8 cellular contexts compared by ENCODE assay signal in the genomic region with DNA sequence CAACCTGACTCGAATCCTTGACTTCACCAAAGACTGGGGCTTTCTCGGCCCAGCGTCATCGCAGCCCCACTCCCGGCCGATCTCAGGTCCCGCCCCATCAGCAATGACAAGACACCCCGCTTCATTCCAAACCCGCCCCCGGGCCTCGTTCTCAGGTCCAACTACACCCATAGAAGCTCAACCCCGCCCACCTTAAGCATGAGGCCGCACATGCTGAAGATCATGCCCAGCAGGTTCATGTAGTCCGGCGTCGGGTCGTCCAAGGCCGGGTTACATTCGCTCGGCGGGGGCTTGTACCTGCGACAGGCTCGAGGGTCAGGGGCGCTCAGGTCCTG. TPM values are rescaled to one million over a fixed set of nuclear protein-coding genes. Genes with fewer than 3 reads are reported as not detected.
DNase-seq lines count a peak whose midpoint lies in the region; ATAC-seq and TF ChIP-seq lines count a peak whose summit lies in the region.

No MANE protein-coding gene starts in this region.

- ATAC-seq in SK-N-SH treated with all-trans-retinoic acid at 6 μM for 48 hours, result peak; percentile 33
- no peak for ATAC-seq in activated naive CD8-positive, alpha-beta T cell treated with anti-CD3 and anti-CD28 coated beads, Interleukin-2, amount 50 U/mL, for 24 hours
- peak; percentile 8 to 21 for ATAC-seq in left cardiac atrium
- no peak for ATAC-seq in GM21723 (IDR thresholded peaks at IDR 0.05; ENCODE audit: unreplicated experiment)

- H3K36me3 Mint-ChIP-seq in activated naive CD8-positive, alpha-beta T cell treated with anti-CD3 and anti-CD28 coated beads, Interleukin-2, amount 50 U/mL, for 24 hours (ENCODE audit: low read depth), result peaks cover 20% of the 10 kb centered on the region

- peaks cover 56% of the 10 kb centered on the region for H3K4me1 Mint-ChIP-seq in activated naive CD8-positive, alpha-beta T cell treated with anti-CD3 and anti-CD28 coated beads, Interleukin-2, amount 50 U/mL, for 24 hours

- DNase-seq in NCI-H146 (lab: John Stamatoyannopoulos, UW) (peak; percentile 71), NCI-H146 treated with DMSO at 0.1 percent for 48 hours (lab: John Stamatoyannopoulos, UW; ENCODE audit: unreplicated experiment) (no peak), left cardiac atrium (peak; percentile 73), posterior vena cava (ENCODE audit: low spot score) (peak; percentile 87), NCI-H524 treated with DMSO at 0.1 percent for 48 hours (lab: John Stamatoyannopoulos, UW) (no peak)
- DNase-seq in activated naive CD8-positive, alpha-beta T cell treated with anti-CD3 and anti-CD28 coated beads, Interleukin-2, amount 50 U/mL, for 24 hours, result peak; percentile 67

- H3K27me3 Mint-ChIP-seq in activated naive CD8-positive, alpha-beta T cell treated with anti-CD3 and anti-CD28 coated beads, Interleukin-2, amount 50 U/mL, for 24 hours, result no peaks in the 10 kb centered on the region

- no peaks in the 10 kb centered on the region for H3K9me3 Mint-ChIP-seq in activated naive CD8-positive, alpha-beta T cell treated with anti-CD3 and anti-CD28 coated beads, Interleukin-2, amount 50 U/mL, for 24 hours

- H3K27ac Mint-ChIP-seq in activated naive CD8-positive, alpha-beta T cell treated with anti-CD3 and anti-CD28 coated beads, Interleukin-2, amount 50 U/mL, for 24 hours, result peak overlapping the region; percentile 98

- intact Hi-C loops in left cardiac atrium (cut with DNase I), result loop anchor here in 1 of 2 donors (10.0 kb wide), 1 partner anchor 104 kb away; no protein-coding TSS in a partner anchor
- intact Hi-C loops in posterior vena cava (cut with DNase I), result no loop called here

- H3K4me3 Mint-ChIP-seq in activated naive CD8-positive, alpha-beta T cell treated with anti-CD3 and anti-CD28 coated beads, Interleukin-2, amount 50 U/mL, for 24 hours, result peak overlapping the region; percentile 96

TF ChIP-seq in SK-N-SH treated with all-trans-retinoic acid at 6 μM for 48 hours, 23 proteins besides CTCF, POLR2A, EP300 and RAD21:
- TF ChIP-seq TCF4 (CRISPR knock-in tag; IDR thresholded peaks at IDR 0.05; ENCODE audit: borderline replicate concordance), result no peak
- TF ChIP-seq, protein P1, sequence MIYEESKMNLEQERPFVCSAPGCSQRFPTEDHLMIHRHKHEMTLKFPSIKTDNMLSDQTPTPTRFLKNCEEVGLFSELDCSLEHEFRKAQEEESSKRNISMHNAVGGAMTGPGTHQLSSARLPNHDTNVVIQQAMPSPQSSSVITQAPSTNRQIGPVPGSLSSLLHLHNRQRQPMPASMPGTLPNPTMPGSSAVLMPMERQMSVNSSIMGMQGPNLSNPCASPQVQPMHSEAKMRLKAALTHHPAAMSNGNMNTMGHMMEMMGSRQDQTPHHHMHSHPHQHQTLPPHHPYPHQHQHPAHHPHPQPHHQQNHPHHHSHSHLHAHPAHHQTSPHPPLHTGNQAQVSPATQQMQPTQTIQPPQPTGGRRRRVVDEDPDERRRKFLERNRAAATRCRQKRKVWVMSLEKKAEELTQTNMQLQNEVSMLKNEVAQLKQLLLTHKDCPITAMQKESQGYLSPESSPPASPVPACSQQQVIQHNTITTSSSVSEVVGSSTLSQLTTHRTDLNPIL (CRISPR knock-in tag; IDR thresholded peaks at IDR 0.05; ENCODE audit: low read depth), result no peak
- TF ChIP-seq, protein P2, sequence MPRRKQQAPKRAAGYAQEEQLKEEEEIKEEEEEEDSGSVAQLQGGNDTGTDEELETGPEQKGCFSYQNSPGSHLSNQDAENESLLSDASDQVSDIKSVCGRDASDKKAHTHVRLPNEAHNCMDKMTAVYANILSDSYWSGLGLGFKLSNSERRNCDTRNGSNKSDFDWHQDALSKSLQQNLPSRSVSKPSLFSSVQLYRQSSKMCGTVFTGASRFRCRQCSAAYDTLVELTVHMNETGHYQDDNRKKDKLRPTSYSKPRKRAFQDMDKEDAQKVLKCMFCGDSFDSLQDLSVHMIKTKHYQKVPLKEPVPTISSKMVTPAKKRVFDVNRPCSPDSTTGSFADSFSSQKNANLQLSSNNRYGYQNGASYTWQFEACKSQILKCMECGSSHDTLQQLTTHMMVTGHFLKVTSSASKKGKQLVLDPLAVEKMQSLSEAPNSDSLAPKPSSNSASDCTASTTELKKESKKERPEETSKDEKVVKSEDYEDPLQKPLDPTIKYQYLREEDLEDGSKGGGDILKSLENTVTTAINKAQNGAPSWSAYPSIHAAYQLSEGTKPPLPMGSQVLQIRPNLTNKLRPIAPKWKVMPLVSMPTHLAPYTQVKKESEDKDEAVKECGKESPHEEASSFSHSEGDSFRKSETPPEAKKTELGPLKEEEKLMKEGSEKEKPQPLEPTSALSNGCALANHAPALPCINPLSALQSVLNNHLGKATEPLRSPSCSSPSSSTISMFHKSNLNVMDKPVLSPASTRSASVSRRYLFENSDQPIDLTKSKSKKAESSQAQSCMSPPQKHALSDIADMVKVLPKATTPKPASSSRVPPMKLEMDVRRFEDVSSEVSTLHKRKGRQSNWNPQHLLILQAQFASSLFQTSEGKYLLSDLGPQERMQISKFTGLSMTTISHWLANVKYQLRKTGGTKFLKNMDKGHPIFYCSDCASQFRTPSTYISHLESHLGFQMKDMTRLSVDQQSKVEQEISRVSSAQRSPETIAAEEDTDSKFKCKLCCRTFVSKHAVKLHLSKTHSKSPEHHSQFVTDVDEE (CRISPR knock-in tag; IDR thresholded peaks at IDR 0.05), result no peak
- TF ChIP-seq BACH2 (CRISPR knock-in tag; IDR thresholded peaks at IDR 0.05; ENCODE audit: borderline replicate concordance), result no peak
- no peak for TF ChIP-seq ZFP30 (CRISPR knock-in tag; IDR thresholded peaks at IDR 0.05)
- no peak for TF ChIP-seq SNAI2 (CRISPR knock-in tag; IDR thresholded peaks at IDR 0.05)
- TF ChIP-seq, protein P3, sequence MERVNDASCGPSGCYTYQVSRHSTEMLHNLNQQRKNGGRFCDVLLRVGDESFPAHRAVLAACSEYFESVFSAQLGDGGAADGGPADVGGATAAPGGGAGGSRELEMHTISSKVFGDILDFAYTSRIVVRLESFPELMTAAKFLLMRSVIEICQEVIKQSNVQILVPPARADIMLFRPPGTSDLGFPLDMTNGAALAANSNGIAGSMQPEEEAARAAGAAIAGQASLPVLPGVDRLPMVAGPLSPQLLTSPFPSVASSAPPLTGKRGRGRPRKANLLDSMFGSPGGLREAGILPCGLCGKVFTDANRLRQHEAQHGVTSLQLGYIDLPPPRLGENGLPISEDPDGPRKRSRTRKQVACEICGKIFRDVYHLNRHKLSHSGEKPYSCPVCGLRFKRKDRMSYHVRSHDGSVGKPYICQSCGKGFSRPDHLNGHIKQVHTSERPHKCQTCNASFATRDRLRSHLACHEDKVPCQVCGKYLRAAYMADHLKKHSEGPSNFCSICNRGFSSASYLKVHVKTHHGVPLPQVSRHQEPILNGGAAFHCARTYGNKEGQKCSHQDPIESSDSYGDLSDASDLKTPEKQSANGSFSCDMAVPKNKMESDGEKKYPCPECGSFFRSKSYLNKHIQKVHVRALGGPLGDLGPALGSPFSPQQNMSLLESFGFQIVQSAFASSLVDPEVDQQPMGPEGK (CRISPR knock-in tag; IDR thresholded peaks at IDR 0.05; ENCODE audit: borderline replicate concordance), result no peak
- no peak for TF ChIP-seq OSR1 (CRISPR knock-in tag; IDR thresholded peaks at IDR 0.05)
- no peak for TF ChIP-seq GLIS3 (CRISPR knock-in tag; IDR thresholded peaks at IDR 0.05)
- no peak for TF ChIP-seq ARNTL (CRISPR knock-in tag; IDR thresholded peaks at IDR 0.05; ENCODE audit: borderline replicate concordance, low read depth)
- TF ChIP-seq, protein P4, sequence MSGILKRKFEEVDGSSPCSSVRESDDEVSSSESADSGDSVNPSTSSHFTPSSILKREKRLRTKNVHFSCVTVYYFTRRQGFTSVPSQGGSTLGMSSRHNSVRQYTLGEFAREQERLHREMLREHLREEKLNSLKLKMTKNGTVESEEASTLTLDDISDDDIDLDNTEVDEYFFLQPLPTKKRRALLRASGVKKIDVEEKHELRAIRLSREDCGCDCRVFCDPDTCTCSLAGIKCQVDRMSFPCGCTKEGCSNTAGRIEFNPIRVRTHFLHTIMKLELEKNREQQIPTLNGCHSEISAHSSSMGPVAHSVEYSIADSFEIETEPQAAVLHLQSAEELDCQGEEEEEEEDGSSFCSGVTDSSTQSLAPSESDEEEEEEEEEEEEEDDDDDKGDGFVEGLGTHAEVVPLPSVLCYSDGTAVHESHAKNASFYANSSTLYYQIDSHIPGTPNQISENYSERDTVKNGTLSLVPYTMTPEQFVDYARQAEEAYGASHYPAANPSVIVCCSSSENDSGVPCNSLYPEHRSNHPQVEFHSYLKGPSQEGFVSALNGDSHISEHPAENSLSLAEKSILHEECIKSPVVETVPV (CRISPR knock-in tag; IDR thresholded peaks at IDR 0.05), result no peak
- TF ChIP-seq, protein P5, sequence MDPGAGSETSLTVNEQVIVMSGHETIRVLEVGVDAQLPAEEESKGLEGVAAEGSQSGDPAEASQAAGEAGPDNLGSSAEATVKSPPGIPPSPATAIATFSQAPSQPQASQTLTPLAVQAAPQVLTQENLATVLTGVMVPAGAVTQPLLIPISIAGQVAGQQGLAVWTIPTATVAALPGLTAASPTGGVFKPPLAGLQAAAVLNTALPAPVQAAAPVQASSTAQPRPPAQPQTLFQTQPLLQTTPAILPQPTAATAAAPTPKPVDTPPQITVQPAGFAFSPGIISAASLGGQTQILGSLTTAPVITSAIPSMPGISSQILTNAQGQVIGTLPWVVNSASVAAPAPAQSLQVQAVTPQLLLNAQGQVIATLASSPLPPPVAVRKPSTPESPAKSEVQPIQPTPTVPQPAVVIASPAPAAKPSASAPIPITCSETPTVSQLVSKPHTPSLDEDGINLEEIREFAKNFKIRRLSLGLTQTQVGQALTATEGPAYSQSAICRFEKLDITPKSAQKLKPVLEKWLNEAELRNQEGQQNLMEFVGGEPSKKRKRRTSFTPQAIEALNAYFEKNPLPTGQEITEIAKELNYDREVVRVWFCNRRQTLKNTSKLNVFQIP (CRISPR knock-in tag; IDR thresholded peaks at IDR 0.05; ENCODE audit: borderline replicate concordance, low read depth), result no peak
- TF ChIP-seq ZC3H10 (CRISPR knock-in tag; IDR thresholded peaks at IDR 0.05), result no peak
- no peak for TF ChIP-seq ZNF8 (CRISPR knock-in tag; IDR thresholded peaks at IDR 0.05)
- TF ChIP-seq ZFP3 (CRISPR knock-in tag; IDR thresholded peaks at IDR 0.05), result no peak
TF ChIP-seq in SK-N-SH treated with all-trans-retinoic acid at 6 μM for 48 hours: peak in this region for 0.

RNA-seq across cellular contexts. Expression of a gene that starts 2.3 kb away (rescaled TPM):
- total RNA-seq in left cardiac atrium (1 to 10 TPM; 7.8 to 8.0 TPM), posterior vena cava (1 to 10 TPM; 6.7 to 6.9 TPM)

RNA-seq across cellular contexts. Expression of a gene that starts 2.4 kb away (rescaled TPM):
- total RNA-seq in left cardiac atrium (10 to 100 TPM; 42.1 to 55.8 TPM), posterior vena cava (10 to 100 TPM; 57.2 to 95.8 TPM)

RNA-seq across cellular contexts. Expression of a gene that starts 12.8 kb away (rescaled TPM):
- 10 to 100 TPM; 38.4 to 51.9 TPM for total RNA-seq in left cardiac atrium
- total RNA-seq in posterior vena cava, result 10 to 100 TPM; 47.2 to 52.6 TPM

RNA-seq across cellular contexts. Expression of a gene that starts 18.9 kb away (rescaled TPM):
- total RNA-seq in left cardiac atrium (not detected), posterior vena cava (not detected)

RNA-seq across cellular contexts. Expression of a gene that starts 27.5 kb away (rescaled TPM):
- total RNA-seq in left cardiac atrium, result 1 to 10 TPM; 1.4 to 2.3 TPM
- 1 to 10 TPM; 3.1 to 3.6 TPM for total RNA-seq in posterior vena cava

Comparison
In these comparisons a context has a peak if more than half of its experiments do, and no peak if none do; other contexts are left out.
1. DNase-seq: peak in NCI-H146 (single experiment), activated naive CD8-positive, alpha-beta T cell treated with anti-CD3 and anti-CD28 coated beads, Interleukin-2, amount 50 U/mL, for 24 hours (single experiment), left cardiac atrium (single experiment) and posterior vena cava (single experiment); none in NCI-H146 treated with DMSO at 0.1 percent for 48 hours (single experiment) and NCI-H524 treated with DMSO at 0.1 percent for 48 hours (single experiment).
2. ATAC-seq: peak in SK-N-SH treated with all-trans-retinoic acid at 6 μM for 48 hours (single experiment) and left cardiac atrium (2 of 2); none in activated naive CD8-positive, alpha-beta T cell treated with anti-CD3 and anti-CD28 coated beads, Interleukin-2, amount 50 U/mL, for 24 hours (single experiment) and GM21723 (single experiment).